Comparison of ENCODE assay signal across 11 cellular contexts in the genomic region with DNA sequence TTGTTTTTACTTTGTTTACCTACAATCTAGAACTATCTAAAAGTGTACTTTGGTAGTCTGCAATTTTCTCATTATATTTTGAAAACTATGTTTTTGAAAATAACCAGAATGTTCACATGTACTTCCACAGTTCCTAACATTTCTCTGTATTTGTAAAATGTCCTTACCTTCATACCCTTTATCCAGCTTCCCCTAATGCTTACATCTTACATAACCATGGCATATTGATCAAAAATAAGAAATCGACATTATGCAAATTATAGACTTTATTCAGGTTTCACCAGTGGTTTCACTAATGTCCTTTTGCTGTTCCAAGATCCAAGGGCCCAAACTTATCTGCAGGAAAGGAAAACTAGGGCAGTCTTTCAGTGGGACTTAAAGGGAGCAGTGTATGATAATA.
"Had no signal": no experiment of that assay in that cellular context is flagged by ENCODE, and none has a peak within 500 bp of the region (broad histone marks: within the 10 kb centered on the region; RNA-seq: fewer than 3 reads in every experiment).

No MANE protein-coding gene starts in this region.

- H3K4me1 ChIP-seq: HAP-1 had no signal

- ATAC-seq: GM23338, HCT116 had no signal

- H3K36me3 ChIP-seq: HAP-1 had no signal

- H3K9ac ChIP-seq: GM23248 had no signal

- FAIRE-seq: H1, H54 had no signal

- H3K27ac Mint-ChIP-seq: GM23338, H9, HFFc6 had no signal

- DNase-seq: GM23248, GOT3, H7, H9, HCEC 1CT, HFFc6 had no signal

- H3K4me2 ChIP-seq: GM23338 had no signal

- H3K9me3 ChIP-seq: HAP-1 had no signal

- H3K27ac ChIP-seq: GM23248 had no signal

- H3K4me3 ChIP-seq: GM23248, GM23338, HAP-1 had no signal

- H3K9me3 Mint-ChIP-seq: GM23338, H9, HFFc6 had no signal

- H3K4me3 Mint-ChIP-seq: GM23338, H9, HFFc6 had no signal

- H2AFZ ChIP-seq: GM23248, GM23338 had no signal
